In genomic region chr1:100359139-100359538, GRCh38 we compare ENCODE assay signal across 15 cellular contexts. TPM values are rescaled to one million over a fixed set of nuclear protein-coding genes. Genes with fewer than 3 reads are reported as not detected.
A peak's percentile ranks its signal among the peaks of the same experiment; 100 is the strongest.
DNase-seq lines count a peak whose midpoint lies in the region; ATAC-seq and TF ChIP-seq lines count a peak whose summit lies in the region.
"Had no signal": no experiment of that assay in that cellular context is flagged by ENCODE, and none has a peak within 500 bp of the region (broad histone marks: within the 10 kb centered on the region; RNA-seq: fewer than 3 reads in every experiment).

No MANE protein-coding gene starts in this region.

- peaks cover 93% of the 10 kb centered on the region for H3K36me3 Mint-ChIP-seq in CD4-positive, alpha-beta T cell (ENCODE audit: low read depth)
- H3K36me3 Mint-ChIP-seq in Calu3 (ENCODE audit: insufficient read depth, unreplicated experiment) = peaks cover 2% of the 10 kb centered on the region

- no peak for ATAC-seq in CD4-positive, alpha-beta T cell (ENCODE audit: poor library complexity)
- peak; percentile 23 to 65 for ATAC-seq in lower lobe of right lung
- ATAC-seq: K562, sciatic nerve had no signal

- peaks cover 88% of the 10 kb centered on the region for H3K4me1 Mint-ChIP-seq in CD4-positive, alpha-beta T cell (ENCODE audit: low read depth)
- peaks cover 22% of the 10 kb centered on the region for H3K4me1 Mint-ChIP-seq in Calu3 (ENCODE audit: low read depth, unreplicated experiment)

- H3K9ac ChIP-seq in BLaER1 treated with 17β-estradiol and CSF1 and Interleukin-3, amounts not matched to agents 10 nM and 100 nM = no peak overlapping the region

- intact Hi-C loops in CD4-positive, alpha-beta T cell (cut with DNase I, micrococcal nuclease) = loop anchor here (2.0 to 10.0 kb wide), 4 partner anchors 14 to 317 kb away; no protein-coding TSS in a partner anchor
- intact Hi-C loops in lower lobe of right lung (cut with DNase I) (no loop called here), Calu3 (cut with micrococcal nuclease; ENCODE audit: unreplicated experiment) (no loop called here)

- CTCF ChIA-PET in CD4-positive, alpha-beta T cell (lab: Charles Lee) = interaction anchor here (0.7 to 2.3 kb wide), 9 partner anchors 8 to 100 kb away, joined by 3 to 10 read pairs (median 3); no protein-coding TSS in a partner anchor
- CTCF ChIA-PET in Calu3 (lab: Charles Lee) = no interaction called here

- no peaks in the 10 kb centered on the region for H3K27me3 ChIP-seq in BLaER1 treated with 17β-estradiol and CSF1 and Interleukin-3, amounts not matched to agents 10 nM and 100 nM
- H3K27me3 ChIP-seq in CD4-positive, alpha-beta T cell (ENCODE audit: control insufficient read depth, insufficient read depth, low read length) = no peaks in the 10 kb centered on the region
- no peaks in the 10 kb centered on the region for H3K27me3 ChIP-seq in lower lobe of right lung (ENCODE audit: low read depth)

- H3K36me3 ChIP-seq in BLaER1 treated with 17β-estradiol and CSF1 and Interleukin-3, amounts not matched to agents 10 nM and 100 nM = peaks cover 10 to 86% (median 47%) of the 10 kb centered on the region in 11 experiments; a peak in 21 of 22 replicates
- H3K36me3 ChIP-seq in lower lobe of right lung = no peaks in the 10 kb centered on the region

- peak overlapping the region in 7 of 11 experiments; percentile 15 to 54 (median 30); a peak in 11 of 22 replicates for H3K4me2 ChIP-seq in BLaER1 treated with 17β-estradiol and CSF1 and Interleukin-3, amounts not matched to agents 10 nM and 100 nM

- peaks cover 28 to 68% (median 50%) of the 10 kb centered on the region in 10 experiments for H3K4me1 ChIP-seq in BLaER1 treated with 17β-estradiol and CSF1 and Interleukin-3, amounts not matched to agents 10 nM and 100 nM
- H3K4me1 ChIP-seq in lower lobe of right lung = peaks cover 57% of the 10 kb centered on the region

- no peaks in the 10 kb centered on the region for H3K9me3 Mint-ChIP-seq in CD4-positive, alpha-beta T cell
- H3K9me3 Mint-ChIP-seq in Calu3 (ENCODE audit: low read depth, unreplicated experiment) = no peaks in the 10 kb centered on the region
- H3K9me3 Mint-ChIP-seq: neural crest cell had no signal

- no peak overlapping the region for H3K4me3 ChIP-seq in BLaER1 treated with 17β-estradiol and CSF1 and Interleukin-3, amounts not matched to agents 10 nM and 100 nM
- H3K4me3 ChIP-seq in lower lobe of right lung = no peak overlapping the region
- H3K4me3 ChIP-seq: K562 had no signal

- peaks cover 0 to 39% (median 19%) of the 10 kb centered on the region in 11 experiments; a peak in 10 of 22 replicates for H4K20me1 ChIP-seq in BLaER1 treated with 17β-estradiol and CSF1 and Interleukin-3, amounts not matched to agents 10 nM and 100 nM

- peak overlapping the region in 1 of 11 experiments; percentile 30; a peak in 1 of 22 replicates for H3K27ac ChIP-seq in BLaER1 treated with 17β-estradiol and CSF1 and Interleukin-3, amounts not matched to agents 10 nM and 100 nM
- no peak overlapping the region for H3K27ac ChIP-seq in CD4-positive, alpha-beta T cell (ENCODE audit: low read depth, low read length)
- no peak overlapping the region for H3K27ac ChIP-seq in lower lobe of right lung

- H3K4me3 Mint-ChIP-seq in CD4-positive, alpha-beta T cell = peak overlapping the region; percentile 56
- H3K4me3 Mint-ChIP-seq in Calu3 (ENCODE audit: low read depth, unreplicated experiment) = no peak overlapping the region
- H3K4me3 Mint-ChIP-seq: neural crest cell had no signal

- H3K27me3 Mint-ChIP-seq in CD4-positive, alpha-beta T cell = no peaks in the 10 kb centered on the region
- H3K27me3 Mint-ChIP-seq in Calu3 (ENCODE audit: unreplicated experiment) = no peaks in the 10 kb centered on the region

- POLR2A ChIA-PET in CD4-positive, alpha-beta T cell (lab: Charles Lee) = interaction anchor here (0.9 to 2.3 kb wide), 5 partner anchors 11 to 41 kb away, joined by 3 to 10 read pairs (median 7); no protein-coding TSS in a partner anchor

- TF ChIP-seq CTCF in CD4-positive, alpha-beta T cell (IDR thresholded peaks at IDR 0.05) = no peak
- no peak for TF ChIP-seq CTCF in lower lobe of right lung (IDR thresholded peaks at IDR 0.05)
- TF ChIP-seq CTCF in Calu3 (IDR thresholded peaks at IDR 0.05; ENCODE audit: unreplicated experiment) = no peak

- no TSS peak for BruUV-seq in Calu3 (replicated peaks; lab: Mats Ljungman, UMichigan)

- DNase-seq in CD4-positive, alpha-beta T cell = no peak
- DNase-seq in OCI-M1 (lab: John Stamatoyannopoulos, UW) = peak; percentile 52
- DNase-seq in lower lobe of right lung = no peak
- DNase-seq in stimulated activated CD4-positive, alpha-beta T cell treated with anti-CD3 and anti-CD28 coated beads, Interleukin-12 subunit alpha, Interleukin-12 subunit beta, amount 100 ng/mL, for 4 hours = no peak
- no peak for DNase-seq in activated CD4-positive, CD25-positive, alpha-beta regulatory T cell (lab: John Stamatoyannopoulos, UW)
- DNase-seq in Calu3 = no peak
- DNase-seq: aorta; dermis blood vessel endothelial cell; NCI-H1694 treated with DMSO at 0.1 percent for 48 hours; NCI-H524 treated with DMSO at 0.1 percent for 48 hours; stimulated activated naive CD4-positive, alpha-beta T cell had no signal

- peaks cover 0 to 6% (median 0%) of the 10 kb centered on the region in 11 experiments; a peak in 2 of 22 replicates for H3K9me3 ChIP-seq in BLaER1 treated with 17β-estradiol and CSF1 and Interleukin-3, amounts not matched to agents 10 nM and 100 nM (replicated peaks in 1 of 11)
- no peaks in the 10 kb centered on the region for H3K9me3 ChIP-seq in CD4-positive, alpha-beta T cell (ENCODE audit: control insufficient read depth, low read length)
- no peaks in the 10 kb centered on the region for H3K9me3 ChIP-seq in lower lobe of right lung

- H3K27ac Mint-ChIP-seq in CD4-positive, alpha-beta T cell = peak overlapping the region; percentile 71
- H3K27ac Mint-ChIP-seq in Calu3 (ENCODE audit: unreplicated experiment) = no peak overlapping the region

RNA-seq across cellular contexts. Expression of gene CDC14A, which starts 6.8 kb away (rescaled TPM):
- total RNA-seq in CD4-positive, alpha-beta T cell = 100 to 1,000 TPM; 174 to 182 TPM
- total RNA-seq in lower lobe of right lung (17.8 TPM), Calu3 (2022) (6.4 and 8.5 TPM in 2 replicates)

Comparison
In these comparisons a context has a peak if more than half of its experiments do, and no peak if none do; other contexts are left out.
1. intact Hi-C loops: an anchor here in CD4-positive, alpha-beta T cell (2.0 to 10.0 kb wide); none called in lower lobe of right lung and Calu3.